ENCODE assay signal across 7 cellular contexts in the genomic region with DNA sequence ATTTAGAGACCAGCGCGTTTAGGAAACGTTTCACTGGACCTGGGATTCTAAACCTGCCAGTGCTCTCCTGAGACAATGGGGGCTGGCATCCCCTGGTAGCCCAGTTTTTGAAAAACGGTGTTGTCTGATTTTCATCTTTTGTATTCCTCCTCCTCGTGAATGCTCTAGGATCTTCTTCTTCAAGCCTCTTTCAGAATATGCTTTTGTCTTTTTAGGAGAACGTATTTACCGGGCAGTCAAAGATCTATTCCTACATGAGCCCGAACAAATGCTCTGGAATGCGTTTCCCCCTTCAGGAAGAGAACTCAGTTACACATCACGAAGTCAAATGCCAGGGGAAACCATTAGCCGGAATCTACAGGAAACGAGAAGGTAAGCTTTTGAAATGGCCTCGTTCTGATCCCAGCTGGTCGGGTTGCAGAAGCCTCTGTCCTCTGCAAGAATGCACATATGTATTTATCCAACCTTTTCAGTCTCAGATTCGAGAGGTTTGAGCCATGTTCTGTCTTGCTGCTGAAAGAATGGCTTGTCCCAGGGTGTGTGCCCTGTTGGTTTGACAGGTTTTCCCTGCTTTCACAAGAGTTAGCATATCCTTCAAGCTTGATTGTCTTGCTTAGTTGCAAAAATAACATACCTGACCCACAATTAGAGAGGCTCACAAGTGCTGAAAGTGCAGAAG. TPM values are rescaled to one million over a fixed set of nuclear protein-coding genes. Genes with fewer than 3 reads are reported as not detected.
DNase-seq lines count a peak whose midpoint lies in the region; ATAC-seq and TF ChIP-seq lines count a peak whose summit lies in the region.

No MANE protein-coding gene starts in this region.

- H3K36me3 ChIP-seq in HUES64 (ENCODE audit: insufficient read depth, low read length) (peaks cover 38% of the 10 kb centered on the region), ascending aorta (peaks cover 41 to 50% of the 10 kb centered on the region in 2 donors)

- TF ChIP-seq CTCF in ascending aorta (IDR thresholded peaks at IDR 0.05), result no peak

- WGBS in HUES64, result 76% methylated on average over 15 of the region's 15 CpGs

- ATAC-seq in GM19467 (IDR thresholded peaks at IDR 0.05; ENCODE audit: unreplicated experiment), result no peak
- ATAC-seq in HG03108 (IDR thresholded peaks at IDR 0.05; ENCODE audit: unreplicated experiment), result no peak

- H3K9me3 ChIP-seq in HUES64 (ENCODE audit: insufficient read depth, low read depth, low read length) (no peaks in the 10 kb centered on the region), ascending aorta (no peaks in the 10 kb centered on the region)

- no peak overlapping the region for H3K27ac ChIP-seq in HUES64 (ENCODE audit: low read depth, low read length)
- peak overlapping the region; percentile 75 to 84 for H3K27ac ChIP-seq in ascending aorta
- peak overlapping the region; percentile 74 for H3K27ac ChIP-seq in substantia nigra (ENCODE audit: low read depth, low read length, poor library complexity, severe bottlenecking)

- peak overlapping the region; percentile 66 for H3K4me3 ChIP-seq in HUES64 (ENCODE audit: low read length)
- peak overlapping the region; percentile 84 to 89 for H3K4me3 ChIP-seq in ascending aorta

- H3K27me3 ChIP-seq in HUES64 (ENCODE audit: insufficient read depth, low read length), result peaks cover 43% of the 10 kb centered on the region
- no peaks in the 10 kb centered on the region for H3K27me3 ChIP-seq in ascending aorta

- DNase-seq in ascending aorta (ENCODE audit: low spot score in 2 of 2) (no peak), kidney tubule cell (ENCODE audit: low spot score) (peak; percentile 19), substantia nigra (lab: John Stamatoyannopoulos, UW) (peak in 1 of 49 donors; percentile 6), SKM-1 treated with dmso at 0.1 percent for 144 hours (lab: John Stamatoyannopoulos, UW; ENCODE audit: unreplicated experiment) (no peak)

- H3K4me1 ChIP-seq in HUES64 (ENCODE audit: insufficient read depth, low read length) (peaks cover 9% of the 10 kb centered on the region), ascending aorta (peaks cover 8 to 36% of the 10 kb centered on the region in 2 donors)

- H3K9ac ChIP-seq in HUES64 (ENCODE audit: low read depth, low read length), result no peak overlapping the region

- intact Hi-C loops in ascending aorta (cut with DNase I), result loop anchor here (2.0 kb wide), 1 partner anchor 20 kb away; no protein-coding TSS in a partner anchor

RNA-seq across cellular contexts. Expression of gene KMT5A, which starts 6.6 kb away (rescaled TPM):
- polyA plus RNA-seq in HUES64 (2013, experiment 1 of 2), result 14.7 TPM
- polyA plus RNA-seq in HUES64 (2013, experiment 2 of 2), result 20.3 TPM
- 16.8 TPM for total RNA-seq in ascending aorta

RNA-seq across cellular contexts. Expression of gene SBNO1, which starts 25.9 kb away (rescaled TPM):
- 20.5 TPM for polyA plus RNA-seq in HUES64 (2013, experiment 1 of 2)
- polyA plus RNA-seq in HUES64 (2013, experiment 2 of 2), result 20.9 TPM
- 9.8 TPM for total RNA-seq in ascending aorta

RNA-seq across cellular contexts. Expression of gene RILPL2, which starts 45.9 kb away (rescaled TPM):
- 0.80 TPM for polyA plus RNA-seq in HUES64 (2013, experiment 1 of 2)
- 0.89 TPM for polyA plus RNA-seq in HUES64 (2013, experiment 2 of 2)
- total RNA-seq in ascending aorta, result 7.2 TPM
